8 cellular contexts compared by ENCODE assay signal in genomic region chr18:76491801-76492668, GRCh38. TPM values are rescaled to one million over a fixed set of nuclear protein-coding genes. Genes with fewer than 3 reads are reported as not detected.
A peak's percentile ranks its signal among the peaks of the same experiment; 100 is the strongest.
DNase-seq lines count a peak whose midpoint lies in the region; ATAC-seq, FAIRE-seq and TF ChIP-seq lines count a peak whose summit lies in the region.

No MANE protein-coding gene starts in this region.

- no peaks in the 10 kb centered on the region for H3K9me3 Mint-ChIP-seq in activated naive CD4-positive, alpha-beta T cell treated with anti-CD3 and anti-CD28 coated beads for 36 hours

- ATAC-seq in GM19438 (IDR thresholded peaks at IDR 0.05; ENCODE audit: low read depth, unreplicated experiment) = peak; percentile 1
- ATAC-seq in Right ventricle myocardium superior (ENCODE audit: poor library complexity) = peak; percentile 33
- peak; percentile 21 to 49 (median 38) for ATAC-seq in pancreas

- intact Hi-C loops in activated naive CD4-positive, alpha-beta T cell treated with anti-CD3 and anti-CD28 coated beads for 36 hours (cut with micrococcal nuclease) = loop anchor here (2.0 to 10.0 kb wide), 12 partner anchors 15 to 1895 kb away; partner anchors contain the start of genes PTGR3, ZNF236 and ZNF407
- intact Hi-C loops in Right ventricle myocardium superior (cut with DNase I) = loop anchor here (5.0 kb wide), 1 partner anchor 40 kb away; no protein-coding TSS in a partner anchor
- intact Hi-C loops in pancreas (cut with DNase I) = no loop called here

- WGBS in pancreas, 2 donors = 1% methylated on average over 59 to 67 of the region's 67 CpGs

- peaks cover 6 to 23% (median 7%) of the 10 kb centered on the region in 3 donors for H3K4me1 ChIP-seq in pancreas

- no peaks in the 10 kb centered on the region for H3K27me3 ChIP-seq in pancreas

- no peaks in the 10 kb centered on the region for H3K36me3 Mint-ChIP-seq in activated naive CD4-positive, alpha-beta T cell treated with anti-CD3 and anti-CD28 coated beads for 36 hours (ENCODE audit: low read depth)

- peak overlapping the region; percentile 93 for H3K4me3 Mint-ChIP-seq in activated naive CD4-positive, alpha-beta T cell treated with anti-CD3 and anti-CD28 coated beads for 36 hours

- H3K27ac ChIP-seq in pancreas = peak overlapping the region; percentile 64 to 88 (median 81)

- no peaks in the 10 kb centered on the region for H3K36me3 ChIP-seq in pancreas

- no peak for FAIRE-seq in pancreas (lab: Jason Lieb, UNC)

- peak overlapping the region; percentile 52 to 75 (median 62) for H3K4me3 ChIP-seq in pancreas

- TF ChIP-seq CTCF in pancreas (IDR thresholded peaks at IDR 0.05) = no peak

- peak; percentile 33 for DNase-seq in AG20443 (ENCODE audit: low spot score)
- DNase-seq in NCI-H345 treated with DMSO at 0.1 percent for 48 hours (lab: John Stamatoyannopoulos, UW; ENCODE audit: unreplicated experiment) = peak; percentile 57
- peak; percentile 41 for DNase-seq in activated naive CD4-positive, alpha-beta T cell treated with anti-CD3 and anti-CD28 coated beads for 36 hours
- peak; percentile 62 for DNase-seq in Right ventricle myocardium superior
- peak; percentile 23 to 73 (median 52) for DNase-seq in pancreas
- DNase-seq in activated CD4-positive, CD25-positive, alpha-beta regulatory T cell treated with anti-CD3 and anti-CD28 coated beads, Interleukin-2, amount 50 U/mL, for 72 hours = no peak
- no peak for DNase-seq in SIG-M5 treated with dmso at 0.1 percent for 504 hours (lab: John Stamatoyannopoulos, UW; ENCODE audit: unreplicated experiment)

- H3K9me3 ChIP-seq in pancreas = no peaks in the 10 kb centered on the region

- H3K27ac Mint-ChIP-seq in activated naive CD4-positive, alpha-beta T cell treated with anti-CD3 and anti-CD28 coated beads for 36 hours = peak overlapping the region; percentile 74

- peaks cover 23% of the 10 kb centered on the region for H3K4me1 Mint-ChIP-seq in activated naive CD4-positive, alpha-beta T cell treated with anti-CD3 and anti-CD28 coated beads for 36 hours (ENCODE audit: low read depth)

- CTCF ChIA-PET in activated naive CD4-positive, alpha-beta T cell treated with anti-CD3 and anti-CD28 coated beads for 36 hours (lab: Charles Lee) = no interaction called here

- peaks cover 14% of the 10 kb centered on the region for H3K27me3 Mint-ChIP-seq in activated naive CD4-positive, alpha-beta T cell treated with anti-CD3 and anti-CD28 coated beads for 36 hours (ENCODE audit: low read depth)

RNA-seq across cellular contexts. Expression of gene ZNF516, which starts 3.0 kb away (rescaled TPM):
- total RNA-seq in activated naive CD4-positive, alpha-beta T cell treated with anti-CD3 and anti-CD28 coated beads for 36 hours = 1 to 10 TPM; 7.4 to 8.4 TPM
- total RNA-seq in Right ventricle myocardium superior (12.6 TPM), pancreas (10 to 100 TPM; 10.3 to 21.3 (median 14.1) TPM)
- 1 to 10 TPM; 5.4 to 9.3 TPM for polyA plus RNA-seq in pancreas

Comparison
In these comparisons a context has a peak if more than half of its experiments do, and no peak if none do; other contexts are left out.
1. DNase-seq: peak in AG20443 (single experiment), NCI-H345 treated with DMSO at 0.1 percent for 48 hours (single experiment), activated naive CD4-positive, alpha-beta T cell treated with anti-CD3 and anti-CD28 coated beads for 36 hours (single experiment), Right ventricle myocardium superior (single experiment) and pancreas (6 of 6); none in activated CD4-positive, CD25-positive, alpha-beta regulatory T cell treated with anti-CD3 and anti-CD28 coated beads, Interleukin-2, amount 50 U/mL, for 72 hours (single experiment) and SIG-M5 treated with dmso at 0.1 percent for 504 hours (single experiment).
2. intact Hi-C loops: an anchor here in activated naive CD4-positive, alpha-beta T cell treated with anti-CD3 and anti-CD28 coated beads for 36 hours (2.0 to 10.0 kb wide) and Right ventricle myocardium superior (5.0 kb wide); none called in pancreas.
3. Peak in every context shown above with its lines, with median percentiles within 50 percentile points of each other: ATAC-seq.